In genomic region chr10:109706157-109706556, GRCh38 we compare ENCODE assay signal across 28 cellular contexts.
"Had no signal": no experiment of that assay in that cellular context is flagged by ENCODE, and none has a peak within 500 bp of the region (broad histone marks: within the 10 kb centered on the region; RNA-seq: fewer than 3 reads in every experiment).

No MANE protein-coding gene starts in this region.

- H3K36me3 Mint-ChIP-seq: stimulated activated effector memory CD8-positive, alpha-beta T cell treated with anti-CD3 and anti-CD28 coated beads, Interleukin-12 subunit alpha, Interleukin-12 subunit beta, amount 100 ng/mL, for 72 hours; stimulated activated memory B cell treated with anti-CD40 and anti-IgM and Interleukin-4, amounts not matched to agents 10 μg/mL and 1 μg/mL and 100 μg/mL, for 72 hours; stimulated activated naive B cell treated with anti-CD40 and anti-IgM and Interleukin-4, amounts not matched to agents 10 μg/mL and 1 μg/mL and 100 μg/mL, for 72 hours had no signal

- H3K4me3 ChIP-seq: stomach, suprapubic skin, testis, thoracic aorta, thyroid gland, tibial artery, tibial nerve, transverse colon, upper lobe of left lung, upper lobe of right lung, uterus, vagina had no signal

- H3K36me3 ChIP-seq: stomach, suprapubic skin, thoracic aorta, thyroid gland, tibial artery, tibial nerve, transverse colon, upper lobe of left lung, upper lobe of right lung, uterus, vagina had no signal

- H3K27me3 ChIP-seq: stomach, suprapubic skin, testis, thyroid gland, tibial nerve, transverse colon, upper lobe of left lung, upper lobe of right lung, uterus, vagina had no signal

- H3K27ac ChIP-seq: stomach, suprapubic skin, testis, thoracic aorta, thyroid gland, tibial artery, tibial nerve, transverse colon, upper lobe of left lung, upper lobe of right lung, uterus, vagina had no signal

- H3K27ac Mint-ChIP-seq: stimulated activated effector memory CD8-positive, alpha-beta T cell treated with anti-CD3 and anti-CD28 coated beads, Interleukin-12 subunit alpha, Interleukin-12 subunit beta, amount 100 ng/mL, for 72 hours; stimulated activated memory B cell treated with anti-CD40 and anti-IgM and Interleukin-4, amounts not matched to agents 10 μg/mL and 1 μg/mL and 100 μg/mL, for 72 hours; stimulated activated naive B cell treated with anti-CD40 and anti-IgM and Interleukin-4, amounts not matched to agents 10 μg/mL and 1 μg/mL and 100 μg/mL, for 72 hours; stimulated activated naive CD8-positive, alpha-beta T cell treated with anti-CD3 and anti-CD28 coated beads, Interleukin-15, amount 100 ng/mL, for 72 hours; stimulated activated naive CD8-positive, alpha-beta T cell treated with anti-CD3 and anti-CD28 coated beads, Interleukin-15, Interleukin-2, amounts not matched to agents 100 ng/mL and 50 ng/mL, for 24 hours; type B pancreatic cell had no signal

- H3K9me3 Mint-ChIP-seq: stimulated activated effector memory CD8-positive, alpha-beta T cell treated with anti-CD3 and anti-CD28 coated beads, Interleukin-12 subunit alpha, Interleukin-12 subunit beta, amount 100 ng/mL, for 72 hours had no signal

- H3K27me3 Mint-ChIP-seq: stimulated activated memory B cell treated with anti-CD40 and anti-IgM and Interleukin-4, amounts not matched to agents 10 μg/mL and 1 μg/mL and 100 μg/mL, for 72 hours; stimulated activated naive B cell treated with anti-CD40 and anti-IgM and Interleukin-4, amounts not matched to agents 10 μg/mL and 1 μg/mL and 100 μg/mL, for 72 hours; stimulated activated naive CD8-positive, alpha-beta T cell treated with anti-CD3 and anti-CD28 coated beads, Interleukin-15, amount 100 ng/mL, for 72 hours; stimulated activated naive CD8-positive, alpha-beta T cell treated with anti-CD3 and anti-CD28 coated beads, Interleukin-15, Interleukin-2, amounts not matched to agents 100 ng/mL and 50 ng/mL, for 24 hours; type B pancreatic cell had no signal

- DNase-seq: stimulated activated CD4-positive, alpha-beta T cell treated with anti-CD3 and anti-CD28 coated beads, Interleukin-2, amount 100 ng/mL, for 48 hours; stimulated activated CD4-positive, alpha-beta T cell treated with anti-CD3 and anti-CD28 coated beads, Interleukin-4, amount 100 ng/mL, for 1 hour; stimulated activated CD4-positive, alpha-beta T cell treated with anti-CD3 and anti-CD28 coated beads, Interleukin-4, amount 100 ng/mL, for 24 hours; stimulated activated CD4-positive, alpha-beta T cell treated with anti-CD3 and anti-CD28 coated beads, Interleukin-4, amount 100 ng/mL, for 4 hours; stimulated activated CD8-positive, alpha-beta memory T cell treated with anti-CD3 and anti-CD28 coated beads, Interleukin-4, amount 100 ng/mL, for 48 hours; stimulated activated naive B cell treated with anti-CD40 and anti-IgM and Interleukin-4, amounts not matched to agents 10 μg/mL and 1 μg/mL and 100 μg/mL, for 72 hours; stimulated activated naive CD4-positive, alpha-beta T cell; stimulated activated naive CD4-positive, alpha-beta T cell treated with Interleukin-2 at 50 U/mL for 16 hours; stimulated activated naive CD8-positive, alpha-beta T cell treated with anti-CD3 and anti-CD28 coated beads, Interleukin-15, amount 100 ng/mL, for 72 hours; stimulated activated naive CD8-positive, alpha-beta T cell treated with anti-CD3 and anti-CD28 coated beads, Interleukin-15, Interleukin-2, amounts not matched to agents 100 U/mL and 50 U/mL, for 24 hours; stomach; substantia nigra; testis; thyroid gland; tibial artery; transverse colon; trophoblast cell; upper lobe of left lung; upper lobe of right lung; uterus had no signal

- H3K9me3 ChIP-seq: testis, thyroid gland, tibial artery, vagina had no signal

- H3K4me1 ChIP-seq: stomach, suprapubic skin, testis, thyroid gland, tibial artery, tibial nerve, upper lobe of left lung, upper lobe of right lung, uterus, vagina had no signal

- H3K4me1 Mint-ChIP-seq: stimulated activated effector memory CD8-positive, alpha-beta T cell treated with anti-CD3 and anti-CD28 coated beads, Interleukin-12 subunit alpha, Interleukin-12 subunit beta, amount 100 ng/mL, for 72 hours; stimulated activated memory B cell treated with anti-CD40 and anti-IgM and Interleukin-4, amounts not matched to agents 10 μg/mL and 1 μg/mL and 100 μg/mL, for 72 hours; stimulated activated naive B cell treated with anti-CD40 and anti-IgM and Interleukin-4, amounts not matched to agents 10 μg/mL and 1 μg/mL and 100 μg/mL, for 72 hours; stimulated activated naive CD8-positive, alpha-beta T cell treated with anti-CD3 and anti-CD28 coated beads, Interleukin-15, amount 100 ng/mL, for 72 hours had no signal

- H3K4me3 Mint-ChIP-seq: stimulated activated effector memory CD8-positive, alpha-beta T cell treated with anti-CD3 and anti-CD28 coated beads, Interleukin-12 subunit alpha, Interleukin-12 subunit beta, amount 100 ng/mL, for 72 hours; stimulated activated memory B cell treated with anti-CD40 and anti-IgM and Interleukin-4, amounts not matched to agents 10 μg/mL and 1 μg/mL and 100 μg/mL, for 72 hours; stimulated activated naive B cell treated with anti-CD40 and anti-IgM and Interleukin-4, amounts not matched to agents 10 μg/mL and 1 μg/mL and 100 μg/mL, for 72 hours; stimulated activated naive CD8-positive, alpha-beta T cell treated with anti-CD3 and anti-CD28 coated beads, Interleukin-15, amount 100 ng/mL, for 72 hours; stimulated activated naive CD8-positive, alpha-beta T cell treated with anti-CD3 and anti-CD28 coated beads, Interleukin-15, Interleukin-2, amounts not matched to agents 100 ng/mL and 50 ng/mL, for 24 hours; type B pancreatic cell had no signal
